In the genomic region with DNA sequence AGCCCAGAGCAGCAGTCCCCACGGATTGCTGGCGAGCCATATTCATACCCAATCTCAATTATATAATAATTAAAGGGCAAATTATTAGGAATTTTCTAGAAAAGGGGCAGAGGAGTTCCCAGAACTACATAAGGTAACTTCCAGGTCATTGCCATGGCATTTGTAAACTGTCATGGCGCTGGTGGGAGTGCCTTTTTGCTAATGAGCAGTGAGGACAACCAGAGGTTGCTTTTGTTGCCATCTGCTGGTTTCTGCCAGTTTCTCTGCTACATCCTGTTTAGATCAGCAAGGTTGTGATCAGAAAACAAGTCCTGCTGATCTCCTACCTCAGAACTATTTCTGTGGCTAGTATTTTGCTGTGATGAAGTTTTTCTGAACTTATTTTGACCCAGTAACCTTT, we compare ENCODE assay signal across 10 cellular contexts.
DNase-seq lines count a peak whose midpoint lies in the region; ATAC-seq and TF ChIP-seq lines count a peak whose summit lies in the region.
"Had no signal": no experiment of that assay in that cellular context is flagged by ENCODE, and none has a peak within 500 bp of the region (broad histone marks: within the 10 kb centered on the region; RNA-seq: fewer than 3 reads in every experiment).

No MANE protein-coding gene starts in this region.

- H3K36me3 ChIP-seq in HCT116 (ENCODE audit: control insufficient read depth in 1 of 2, insufficient read depth in 2 of 2, low read length in 2 of 2) = no peaks in the 10 kb centered on the region

- H4K20me1 ChIP-seq in HCT116 (ENCODE audit: insufficient read depth) = no peaks in the 10 kb centered on the region

- H3K9ac ChIP-seq in HCT116 (ENCODE audit: low read length) = no peak overlapping the region

- no peak overlapping the region for H3K4me2 ChIP-seq in HCT116 (ENCODE audit: low read length)

- no TSS peak for BruUV-seq in HCT116 (replicated peaks; lab: Mats Ljungman, UMichigan)

- H3K27ac ChIP-seq in HCT116 (ENCODE audit: low read depth, low read length) = no peak overlapping the region

- H3K9me3 ChIP-seq in HCT116 (ENCODE audit: control insufficient read depth in 1 of 2, insufficient read depth in 1 of 2, low read depth in 1 of 2, low read length in 2 of 2) = no peaks in the 10 kb centered on the region

- DNase-seq in Daoy (ENCODE audit: low read depth) (peak; percentile 38), HCT116 (ENCODE audit: low read depth, low spot score) (peak; percentile 18), RPMI7951 (ENCODE audit: low read depth) (peak; percentile 73), kidney tubule cell (ENCODE audit: low spot score) (peak; percentile 12), kidney glomerular epithelial cell (lab: John Stamatoyannopoulos, UW) (no peak), superior temporal gyrus (ENCODE audit: extremely low spot score) (no peak), dedifferentiated amniotic fluid mesenchymal stem cell (ENCODE audit: extremely low spot score) (no peak)
- DNase-seq: activated T-cell treated with anti-CD3 and anti-CD28 coated beads for 4 hours, NCI-H2081 had no signal

- CTCF ChIA-PET in HCT116 (lab: Charles Lee) = interaction anchor here (1.5 kb wide), 1 partner anchor 244 kb away, joined by 4 read pairs; no protein-coding TSS in a partner anchor

- POLR2A ChIA-PET in HCT116 (lab: Charles Lee) = no interaction called here

- intact Hi-C loops in HCT116 (cut with micrococcal nuclease) = loop anchor here (5.0 kb wide), 1 partner anchor 457 kb away; no protein-coding TSS in a partner anchor

- peaks cover 11% of the 10 kb centered on the region; the same call in 1 of the 2 replicates for H3K27me3 ChIP-seq in HCT116 (ENCODE audit: insufficient read depth, low read length)

- RAD21 ChIA-PET in HCT116 (lab: Charles Lee; ENCODE audit: low non-redundant PET in 1 of 2, low total read pairs in 2 of 2, uncharacterized antibody in 2 of 2, unreplicated experiment in 2 of 2) = no interaction called here

- no peaks in the 10 kb centered on the region for H3K4me1 ChIP-seq in HCT116 (ENCODE audit: control insufficient read depth in 1 of 2, insufficient read depth in 2 of 2, low read length in 2 of 2)

- H3K9me2 ChIP-seq in HCT116 (ENCODE audit: insufficient read depth) = no peaks in the 10 kb centered on the region

- peak; percentile 24; the same call in 1 of the 2 replicates for TF ChIP-seq RAD21 in HCT116 (IDR thresholded peaks at IDR 0.05; ENCODE audit: low read depth)

- ATAC-seq in HCT116 (peak; percentile 76), HG02938 (IDR thresholded peaks at IDR 0.05; ENCODE audit: unreplicated experiment) (no peak)

- TF ChIP-seq CTCF in HCT116 (IDR thresholded peaks at IDR 0.05 in 2 of 3, conservative IDR thresholded peaks at IDR 0.05 in 1 of 3; ENCODE audit: borderline replicate concordance in 1 of 3, insufficient read depth in 1 of 3, low read depth in 2 of 3, low read length in 2 of 3) = peak in 2 of 3 experiments; percentile 22 to 31; a peak in 1 of 6 replicates

- no peaks in the 10 kb centered on the region for H3K79me2 ChIP-seq in HCT116 (ENCODE audit: insufficient read depth, low read length)

- H3K4me3 ChIP-seq in HCT116 (replicated peaks in 1 of 2; ENCODE audit: low read depth in 1 of 2, low read length in 2 of 2) = no peak overlapping the region

- TF ChIP-seq POLR2A in HCT116 (IDR thresholded peaks at IDR 0.05; ENCODE audit: borderline replicate concordance, extremely low read depth, insufficient read depth, insufficient read length) = no peak

- no peak overlapping the region for H2AFZ ChIP-seq in HCT116 (ENCODE audit: low read depth, low read length, poor library complexity, severe bottlenecking)

TF ChIP-seq in HCT116, 20 proteins besides CTCF, POLR2A, EP300 and RAD21:
- TF ChIP-seq SP1 (IDR thresholded peaks at IDR 0.05; ENCODE audit: low read depth) (no peak), ZFX (IDR thresholded peaks at IDR 0.05) (no peak), ELF1 (IDR thresholded peaks at IDR 0.05; ENCODE audit: borderline replicate concordance, low read depth) (no peak), SRF (IDR thresholded peaks at IDR 0.05; ENCODE audit: low read depth) (no peak; the same call in 1 of the 2 replicates), EGR1 (IDR thresholded peaks at IDR 0.05; ENCODE audit: low read depth) (no peak), YY1 (IDR thresholded peaks at IDR 0.05; ENCODE audit: extremely low read depth, insufficient replicate concordance, low read depth, low read length) (peak; percentile 49)
- TF ChIP-seq, protein P1, sequence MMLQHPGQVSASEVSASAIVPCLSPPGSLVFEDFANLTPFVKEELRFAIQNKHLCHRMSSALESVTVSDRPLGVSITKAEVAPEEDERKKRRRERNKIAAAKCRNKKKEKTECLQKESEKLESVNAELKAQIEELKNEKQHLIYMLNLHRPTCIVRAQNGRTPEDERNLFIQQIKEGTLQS (IDR thresholded peaks at IDR 0.05) = no peak
- TF ChIP-seq, protein P2, sequence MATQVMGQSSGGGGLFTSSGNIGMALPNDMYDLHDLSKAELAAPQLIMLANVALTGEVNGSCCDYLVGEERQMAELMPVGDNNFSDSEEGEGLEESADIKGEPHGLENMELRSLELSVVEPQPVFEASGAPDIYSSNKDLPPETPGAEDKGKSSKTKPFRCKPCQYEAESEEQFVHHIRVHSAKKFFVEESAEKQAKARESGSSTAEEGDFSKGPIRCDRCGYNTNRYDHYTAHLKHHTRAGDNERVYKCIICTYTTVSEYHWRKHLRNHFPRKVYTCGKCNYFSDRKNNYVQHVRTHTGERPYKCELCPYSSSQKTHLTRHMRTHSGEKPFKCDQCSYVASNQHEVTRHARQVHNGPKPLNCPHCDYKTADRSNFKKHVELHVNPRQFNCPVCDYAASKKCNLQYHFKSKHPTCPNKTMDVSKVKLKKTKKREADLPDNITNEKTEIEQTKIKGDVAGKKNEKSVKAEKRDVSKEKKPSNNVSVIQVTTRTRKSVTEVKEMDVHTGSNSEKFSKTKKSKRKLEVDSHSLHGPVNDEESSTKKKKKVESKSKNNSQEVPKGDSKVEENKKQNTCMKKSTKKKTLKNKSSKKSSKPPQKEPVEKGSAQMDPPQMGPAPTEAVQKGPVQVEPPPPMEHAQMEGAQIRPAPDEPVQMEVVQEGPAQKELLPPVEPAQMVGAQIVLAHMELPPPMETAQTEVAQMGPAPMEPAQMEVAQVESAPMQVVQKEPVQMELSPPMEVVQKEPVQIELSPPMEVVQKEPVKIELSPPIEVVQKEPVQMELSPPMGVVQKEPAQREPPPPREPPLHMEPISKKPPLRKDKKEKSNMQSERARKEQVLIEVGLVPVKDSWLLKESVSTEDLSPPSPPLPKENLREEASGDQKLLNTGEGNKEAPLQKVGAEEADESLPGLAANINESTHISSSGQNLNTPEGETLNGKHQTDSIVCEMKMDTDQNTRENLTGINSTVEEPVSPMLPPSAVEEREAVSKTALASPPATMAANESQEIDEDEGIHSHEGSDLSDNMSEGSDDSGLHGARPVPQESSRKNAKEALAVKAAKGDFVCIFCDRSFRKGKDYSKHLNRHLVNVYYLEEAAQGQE (IDR thresholded peaks at IDR 0.05; ENCODE audit: low read depth) = no peak

Comparison
In these comparisons a context has a peak if more than half of its experiments do, and no peak if none do; other contexts are left out.
1. DNase-seq: peak in Daoy (single experiment), HCT116 (single experiment), RPMI7951 (single experiment) and kidney tubule cell (single experiment); none in kidney glomerular epithelial cell (single experiment), superior temporal gyrus (single experiment) and dedifferentiated amniotic fluid mesenchymal stem cell (single experiment).